ENCODE assay signal across 21 cellular contexts in the genomic region with DNA sequence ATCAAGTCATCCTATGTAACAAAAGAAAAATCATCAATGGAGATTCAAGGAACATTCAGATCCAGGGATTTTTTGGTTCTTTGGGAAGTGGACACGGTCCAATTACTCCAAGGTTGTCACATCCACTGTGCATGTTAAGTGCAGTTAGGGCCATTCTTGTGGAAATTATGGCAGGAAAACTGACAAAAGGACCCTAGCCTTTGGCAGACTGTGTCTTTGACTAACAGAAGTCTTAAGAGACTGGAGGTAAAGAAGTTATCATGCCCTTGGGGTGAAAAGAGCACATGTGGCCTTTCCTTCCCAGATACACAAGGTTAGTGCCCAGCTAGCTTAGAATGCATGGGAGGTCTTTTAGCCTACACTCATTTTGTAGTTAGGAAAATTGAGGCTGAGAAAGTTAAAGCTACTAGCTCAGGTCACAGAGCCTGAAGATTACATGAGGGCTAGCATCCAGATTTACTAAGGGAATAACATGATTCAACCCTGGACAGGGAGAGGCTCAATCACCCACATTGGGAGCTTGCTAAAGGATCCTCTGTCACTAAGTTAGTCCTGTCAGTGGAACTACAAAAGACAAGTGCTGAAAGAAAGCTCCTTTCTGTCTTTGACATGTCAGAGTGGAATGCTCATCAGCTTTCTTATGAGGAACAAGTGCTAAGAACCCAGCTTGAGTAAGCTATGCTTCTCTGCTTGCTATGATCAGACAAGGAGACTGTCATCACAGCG.
"Had no signal": no experiment of that assay in that cellular context is flagged by ENCODE, and none has a peak within 500 bp of the region (broad histone marks: within the 10 kb centered on the region; RNA-seq: fewer than 3 reads in every experiment).

No MANE protein-coding gene starts in this region.

- H2AFZ ChIP-seq: hepatocyte had no signal

- FAIRE-seq: colon, frontal cortex had no signal

- H3K27me3 ChIP-seq: breast epithelium, dorsolateral prefrontal cortex, esophagus muscularis mucosa, hepatocyte, tibial artery had no signal

- ATAC-seq: left ventricle myocardium superior; natural killer cell; stimulated activated naive CD8-positive, alpha-beta T cell treated with anti-CD3 and anti-CD28 coated beads, Interleukin-15, amount 100 ng/mL, for 72 hours had no signal

- DNase-seq: activated CD4-positive, alpha-beta memory T cell treated with anti-CD3 and anti-CD28 coated beads for 36 hours; activated CD4-positive, alpha-beta T cell treated with anti-CD3 and anti-CD28 coated beads for 48 hours; activated CD4-positive, CD25-positive, alpha-beta regulatory T cell; activated naive CD4-positive, alpha-beta T cell treated with anti-CD3 and anti-CD28 coated beads for 36 hours; activated naive CD8-positive, alpha-beta T cell treated with anti-CD3 and anti-CD28 coated beads, Interleukin-2, amount 10 ng/mL, durations not matched to agents 7 days and 5 days; activated T-cell treated with anti-CD3 and anti-CD28 coated beads, Interleukin-2, amount 50 U/mL, for 48 hours; amniotic stem cell; dorsolateral prefrontal cortex; glutamatergic neuron; left ventricle myocardium superior; mammary epithelial cell; natural killer cell; stimulated activated CD4-positive, alpha-beta T cell treated with anti-CD3 and anti-CD28 coated beads, Interleukin-1b, Interleukin-23, amount 100 ng/mL, for 48 hours; stimulated activated naive CD8-positive, alpha-beta T cell treated with anti-CD3 and anti-CD28 coated beads, Interleukin-15, amount 100 ng/mL, for 72 hours; tibial artery had no signal

- H3K4me2 ChIP-seq: hepatocyte had no signal

- H3K36me3 ChIP-seq: breast epithelium, esophagus muscularis mucosa, prostate gland, tibial artery had no signal

- H3K4me1 ChIP-seq: breast epithelium, prostate gland had no signal

- H3K4me3 ChIP-seq: breast epithelium, esophagus muscularis mucosa, hepatocyte, prostate gland, tibial artery had no signal

- H3K9me3 ChIP-seq: breast epithelium, esophagus muscularis mucosa, prostate gland, tibial artery had no signal

- H3K27ac ChIP-seq: breast epithelium, dorsolateral prefrontal cortex, esophagus muscularis mucosa, prostate gland, tibial artery had no signal
